Comparison of ENCODE assay signal across 21 cellular contexts in genomic region chr3:129552287-129553050, GRCh38. TPM values are rescaled to one million over a fixed set of nuclear protein-coding genes. Genes with fewer than 3 reads are reported as not detected.
DNase-seq lines count a peak whose midpoint lies in the region; ATAC-seq and TF ChIP-seq lines count a peak whose summit lies in the region.
"Had no signal": no experiment of that assay in that cellular context is flagged by ENCODE, and none has a peak within 500 bp of the region (broad histone marks: within the 10 kb centered on the region; RNA-seq: fewer than 3 reads in every experiment).

No MANE protein-coding gene starts in this region.

- intact Hi-C loops in head of caudate nucleus (cut with DNase I) (no loop called here), esophagus squamous epithelium (cut with DNase I) (no loop called here), adrenal gland (cut with DNase I) (no loop called here)

- H3K27ac ChIP-seq in esophagus squamous epithelium (no peak overlapping the region), adrenal gland (peak overlapping the region in 1 of 5 donors; percentile 58)
- H3K27ac ChIP-seq: colonic mucosa had no signal

- H3K9ac ChIP-seq in NT2/D1 (ENCODE audit: insufficient read length, low read depth): peak overlapping the region; percentile 53

- peaks cover 58% of the 10 kb centered on the region for H3K36me3 ChIP-seq in NT2/D1 (ENCODE audit: insufficient read depth, insufficient read length, low read length)
- peaks cover 0 to 15% (median 0%) of the 10 kb centered on the region in 3 donors for H3K36me3 ChIP-seq in esophagus squamous epithelium
- peaks cover 0 to 14% of the 10 kb centered on the region in 2 donors for H3K36me3 ChIP-seq in adrenal gland (replicated peaks in 1 of 2)
- H3K36me3 ChIP-seq: colonic mucosa had no signal

- DNase-seq in G401 (ENCODE audit: low spot score): peak; percentile 16
- no peak for DNase-seq in NT2/D1 (ENCODE audit: low read depth, low spot score)
- DNase-seq in head of caudate nucleus: peak in 32 of 42 donors; percentile 17 to 60 (median 38)
- no peak for DNase-seq in progenitor cell of endocrine pancreas (ENCODE audit: low spot score, unreplicated experiment)
- no peak for DNase-seq in esophagus squamous epithelium (lab: John Stamatoyannopoulos, UW)
- no peak for DNase-seq in adrenal gland
- no peak for DNase-seq in mesenteric fat pad (ENCODE audit: low spot score)
- DNase-seq: activated CD4-positive, alpha-beta T cell treated with anti-CD3 and anti-CD28 coated beads for 1 hour; activated effector memory CD4-positive, alpha-beta T cell treated with Interleukin-2 at 50 U/mL for 16 hours; C1 segment of cervical spinal cord; colonic mucosa; DMS53; KBM-7; NCI-H1092; NCI-H2227 treated with DMSO at 0.1 percent for 48 hours; stimulated activated CD4-positive, alpha-beta T cell treated with anti-CD3 and anti-CD28 coated beads, Interleukin-4, amount 100 ng/mL, for 24 hours had no signal

- H3K4me3 Mint-ChIP-seq in progenitor cell of endocrine pancreas (ENCODE audit: low read depth): no peak overlapping the region

- no peaks in the 10 kb centered on the region for H3K9me3 ChIP-seq in NT2/D1 (ENCODE audit: insufficient read depth, low read length)
- no peaks in the 10 kb centered on the region for H3K9me3 ChIP-seq in esophagus squamous epithelium
- no peaks in the 10 kb centered on the region for H3K9me3 ChIP-seq in adrenal gland (replicated peaks in 1 of 3)
- H3K9me3 ChIP-seq: colonic mucosa, tibial nerve had no signal

- WGBS in esophagus squamous epithelium, 2 donors: 36 to 62% methylated on average over 5 to 6 of the region's 10 CpGs
- WGBS in adrenal gland, 4 donors: 69 to 83% (median 79%) methylated on average over 9 to 10 of the region's 10 CpGs

- H3K4me1 ChIP-seq in NT2/D1 (ENCODE audit: insufficient read depth, insufficient read length) (peaks cover 23% of the 10 kb centered on the region), esophagus squamous epithelium (peaks cover under 1 to 51% (median 13%) of the 10 kb centered on the region in 3 donors), adrenal gland (replicated peaks in 1 of 2) (peaks cover 0 to 16% of the 10 kb centered on the region in 2 donors)
- H3K4me1 ChIP-seq: colonic mucosa had no signal

- H3K4me3 ChIP-seq in NT2/D1 (ENCODE audit: insufficient read length, low read depth) (no peak overlapping the region), esophagus squamous epithelium (no peak overlapping the region), adrenal gland (no peak overlapping the region)
- H3K4me3 ChIP-seq: colonic mucosa, tibial nerve had no signal

- TF ChIP-seq POLR2A in esophagus squamous epithelium (IDR thresholded peaks at IDR 0.05): no peak
- no peak for TF ChIP-seq POLR2A in adrenal gland (IDR thresholded peaks at IDR 0.05)

- no peak for ATAC-seq in GM18868 (IDR thresholded peaks at IDR 0.05; ENCODE audit: unreplicated experiment)

- in situ Hi-C loops in G401 (cut with HindIII; ENCODE audit: low sequenced_read_pairs): no loop called here

- H3K4me1 Mint-ChIP-seq in progenitor cell of endocrine pancreas (ENCODE audit: low read depth): peaks cover 1% of the 10 kb centered on the region

- H3K27me3 ChIP-seq in NT2/D1 (ENCODE audit: insufficient read depth, insufficient read length) (no peaks in the 10 kb centered on the region), esophagus squamous epithelium (no peaks in the 10 kb centered on the region), adrenal gland (no peaks in the 10 kb centered on the region)
- H3K27me3 ChIP-seq: colonic mucosa, tibial nerve had no signal

- H3K27me3 Mint-ChIP-seq in progenitor cell of endocrine pancreas: peaks cover 28% of the 10 kb centered on the region

- TF ChIP-seq CTCF in progenitor cell of endocrine pancreas (IDR thresholded peaks at IDR 0.05; ENCODE audit: unreplicated experiment) (no peak), esophagus squamous epithelium (IDR thresholded peaks at IDR 0.05) (no peak), adrenal gland (IDR thresholded peaks at IDR 0.05) (no peak)

- no peaks in the 10 kb centered on the region for H3K36me3 Mint-ChIP-seq in progenitor cell of endocrine pancreas (ENCODE audit: insufficient read depth)

- H3K27ac Mint-ChIP-seq in progenitor cell of endocrine pancreas: peak overlapping the region; percentile 38

- no peaks in the 10 kb centered on the region for H3K9me3 Mint-ChIP-seq in progenitor cell of endocrine pancreas (ENCODE audit: low read depth)

RNA-seq across cellular contexts. Expression of gene H1-8, which starts 9.5 kb away (rescaled TPM):
- total RNA-seq in G401 (2014; rRNA removed; shearing (Covaris generic)): not detected in 2 replicates
- not detected in 2 replicates for total RNA-seq in progenitor cell of endocrine pancreas
- not detected for total RNA-seq in esophagus squamous epithelium
- not detected for total RNA-seq in adrenal gland
- not detected for polyA plus RNA-seq in adrenal gland
- total RNA-seq in mesenteric fat pad: not detected
- total RNA-seq: colonic mucosa; epithelial cell of proximal tubule; omental fat pad; T-helper 2 cell treated with Interferon-gamma antibody and Interleukin-4, amounts not matched to agents 100 ng/mL and 5 ng/mL, for 36 hours; tibial nerve had no signal

RNA-seq across cellular contexts. Expression of gene RHO, which starts 24.0 kb away (rescaled TPM):
- not detected in 2 replicates for total RNA-seq in G401 (2014; rRNA removed; shearing (Covaris generic))
- total RNA-seq in progenitor cell of endocrine pancreas (0.10 TPM in 1 of 2 replicates, not detected in the other), esophagus squamous epithelium (not detected), adrenal gland (not detected), mesenteric fat pad (not detected)
- not detected for polyA plus RNA-seq in adrenal gland
- total RNA-seq: colonic mucosa; epithelial cell of proximal tubule; T-helper 2 cell treated with Interferon-gamma antibody and Interleukin-4, amounts not matched to agents 100 ng/mL and 5 ng/mL, for 36 hours; tibial nerve had no signal

RNA-seq across cellular contexts. Expression of gene PLXND1, which starts 54.0 kb away (rescaled TPM):
- 21.2 and 54.7 TPM in 2 replicates for total RNA-seq in G401 (2014; rRNA removed; shearing (Covaris generic))
- total RNA-seq in progenitor cell of endocrine pancreas (17.6 and 18.0 TPM in 2 replicates), esophagus squamous epithelium (10 to 100 TPM in 3 of 4 donors, 1 to 10 TPM in 1; 4.5 to 66.0 (median 24.4) TPM), adrenal gland (100 to 1,000 TPM; 101 to 191 (median 149) TPM), mesenteric fat pad (265 TPM)
- 100 to 1,000 TPM in 2 of 3 donors, 10 to 100 TPM in 1; 41.2 to 370 (median 130) TPM for polyA plus RNA-seq in adrenal gland

Comparison
In these comparisons a context has a peak if more than half of its experiments do, and no peak if none do; other contexts are left out.
1. DNase-seq: peak in G401 (single experiment) and head of caudate nucleus (32 of 42); none in NT2/D1 (single experiment), progenitor cell of endocrine pancreas (single experiment), esophagus squamous epithelium (single experiment), adrenal gland (0 of 7) and mesenteric fat pad (single experiment).